In the genomic region with DNA sequence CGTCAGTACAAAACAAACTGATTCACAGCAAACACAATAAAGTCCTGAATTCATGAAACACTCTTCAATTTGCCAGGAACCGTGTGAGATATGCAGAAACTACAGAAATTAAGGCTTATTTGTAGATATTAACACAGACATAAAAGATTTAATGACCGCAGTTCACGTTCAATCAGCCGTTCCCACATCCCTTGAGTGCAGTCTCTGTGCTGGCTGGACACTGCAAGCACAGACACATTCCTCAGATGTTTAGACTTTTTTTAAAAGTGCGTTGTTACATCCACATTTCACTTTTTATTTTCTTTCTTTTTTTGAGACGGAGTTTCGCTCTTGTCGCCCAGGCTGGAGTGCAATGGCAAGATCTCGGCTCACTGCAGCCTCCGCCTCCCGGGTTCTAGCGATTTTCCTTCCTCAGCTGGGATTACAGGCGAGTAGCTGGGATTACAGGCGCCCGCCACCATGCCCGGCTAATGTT, we compare ENCODE assay signal across 8 cellular contexts. TPM values are rescaled to one million over a fixed set of nuclear protein-coding genes. Genes with fewer than 3 reads are reported as not detected.
DNase-seq lines count a peak whose midpoint lies in the region; ATAC-seq and TF ChIP-seq lines count a peak whose summit lies in the region.

No MANE protein-coding gene starts in this region.

- peak; percentile 1 for ATAC-seq in GM18511 (IDR thresholded peaks at IDR 0.05; ENCODE audit: unreplicated experiment)
- peak; percentile 35 for ATAC-seq in SK-N-SH treated with all-trans-retinoic acid at 6 μM for 48 hours
- no peak for ATAC-seq in HG03025 (IDR thresholded peaks at IDR 0.05; ENCODE audit: low FRiP score, unreplicated experiment)

- H3K4me1 ChIP-seq in neuron (ENCODE audit: insufficient read depth, low read length) = peaks cover 14% of the 10 kb centered on the region

- DNase-seq in fibroblast of peridontal ligament (ENCODE audit: extremely low read depth) (peak; percentile 34), SKM-1 (lab: John Stamatoyannopoulos, UW; ENCODE audit: unreplicated experiment) (no peak), posterior vena cava (ENCODE audit: low spot score) (no peak), NCI-H2107 treated with DMSO at 0.1 percent for 48 hours (lab: John Stamatoyannopoulos, UW; ENCODE audit: unreplicated experiment) (no peak)

- H3K27me3 ChIP-seq in neuron (ENCODE audit: insufficient read depth, low read length) = no peaks in the 10 kb centered on the region

- peak overlapping the region; percentile 98 for H2AFZ ChIP-seq in neuron (ENCODE audit: low read depth, low read length)

- H3K36me3 ChIP-seq in neuron (ENCODE audit: insufficient read depth, low read length) = peaks cover 6% of the 10 kb centered on the region

- H3K9me3 ChIP-seq in neuron (ENCODE audit: low read length) = no peaks in the 10 kb centered on the region

- peak overlapping the region; percentile 79 for H3K4me3 ChIP-seq in neuron (ENCODE audit: low read length)

- intact Hi-C loops in posterior vena cava (cut with DNase I) = no loop called here

TF ChIP-seq in SK-N-SH treated with all-trans-retinoic acid at 6 μM for 48 hours, 23 proteins besides CTCF, POLR2A, EP300 and RAD21:
- TF ChIP-seq SNAI2 (CRISPR knock-in tag; IDR thresholded peaks at IDR 0.05) (no peak), ARNTL (CRISPR knock-in tag; IDR thresholded peaks at IDR 0.05; ENCODE audit: borderline replicate concordance, low read depth) (no peak), RARB (CRISPR knock-in tag; IDR thresholded peaks at IDR 0.05) (no peak), ZC3H10 (CRISPR knock-in tag; IDR thresholded peaks at IDR 0.05) (no peak), GLIS3 (CRISPR knock-in tag; IDR thresholded peaks at IDR 0.05) (no peak), ESRRG (CRISPR knock-in tag; IDR thresholded peaks at IDR 0.05) (no peak), PPARA (CRISPR knock-in tag; IDR thresholded peaks at IDR 0.05; ENCODE audit: borderline replicate concordance) (no peak), TCF4 (CRISPR knock-in tag; IDR thresholded peaks at IDR 0.05; ENCODE audit: borderline replicate concordance) (no peak), ZNF70 (CRISPR knock-in tag; IDR thresholded peaks at IDR 0.05) (no peak), ZFP3 (CRISPR knock-in tag; IDR thresholded peaks at IDR 0.05) (no peak), BACH2 (CRISPR knock-in tag; IDR thresholded peaks at IDR 0.05; ENCODE audit: borderline replicate concordance) (no peak), ZNF565 (CRISPR knock-in tag; conservative IDR thresholded peaks at IDR 0.05; ENCODE audit: low read depth) (no peak), ISL1 (CRISPR knock-in tag; IDR thresholded peaks at IDR 0.05) (no peak)
- TF ChIP-seq, protein P1, sequence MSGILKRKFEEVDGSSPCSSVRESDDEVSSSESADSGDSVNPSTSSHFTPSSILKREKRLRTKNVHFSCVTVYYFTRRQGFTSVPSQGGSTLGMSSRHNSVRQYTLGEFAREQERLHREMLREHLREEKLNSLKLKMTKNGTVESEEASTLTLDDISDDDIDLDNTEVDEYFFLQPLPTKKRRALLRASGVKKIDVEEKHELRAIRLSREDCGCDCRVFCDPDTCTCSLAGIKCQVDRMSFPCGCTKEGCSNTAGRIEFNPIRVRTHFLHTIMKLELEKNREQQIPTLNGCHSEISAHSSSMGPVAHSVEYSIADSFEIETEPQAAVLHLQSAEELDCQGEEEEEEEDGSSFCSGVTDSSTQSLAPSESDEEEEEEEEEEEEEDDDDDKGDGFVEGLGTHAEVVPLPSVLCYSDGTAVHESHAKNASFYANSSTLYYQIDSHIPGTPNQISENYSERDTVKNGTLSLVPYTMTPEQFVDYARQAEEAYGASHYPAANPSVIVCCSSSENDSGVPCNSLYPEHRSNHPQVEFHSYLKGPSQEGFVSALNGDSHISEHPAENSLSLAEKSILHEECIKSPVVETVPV (CRISPR knock-in tag; IDR thresholded peaks at IDR 0.05) = no peak
- TF ChIP-seq, protein P2, sequence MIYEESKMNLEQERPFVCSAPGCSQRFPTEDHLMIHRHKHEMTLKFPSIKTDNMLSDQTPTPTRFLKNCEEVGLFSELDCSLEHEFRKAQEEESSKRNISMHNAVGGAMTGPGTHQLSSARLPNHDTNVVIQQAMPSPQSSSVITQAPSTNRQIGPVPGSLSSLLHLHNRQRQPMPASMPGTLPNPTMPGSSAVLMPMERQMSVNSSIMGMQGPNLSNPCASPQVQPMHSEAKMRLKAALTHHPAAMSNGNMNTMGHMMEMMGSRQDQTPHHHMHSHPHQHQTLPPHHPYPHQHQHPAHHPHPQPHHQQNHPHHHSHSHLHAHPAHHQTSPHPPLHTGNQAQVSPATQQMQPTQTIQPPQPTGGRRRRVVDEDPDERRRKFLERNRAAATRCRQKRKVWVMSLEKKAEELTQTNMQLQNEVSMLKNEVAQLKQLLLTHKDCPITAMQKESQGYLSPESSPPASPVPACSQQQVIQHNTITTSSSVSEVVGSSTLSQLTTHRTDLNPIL (CRISPR knock-in tag; IDR thresholded peaks at IDR 0.05; ENCODE audit: low read depth) = no peak
TF ChIP-seq in SK-N-SH treated with all-trans-retinoic acid at 6 μM for 48 hours: peak in this region for 0.

RNA-seq across cellular contexts. Expression of a gene that starts 0.5 kb away (rescaled TPM):
- total RNA-seq in posterior vena cava = 10 to 100 TPM in 1 of 2 donors, 1 to 10 TPM in 1; 9.9 to 11.8 TPM
